Comparison of ENCODE assay signal across 8 cellular contexts in genomic region chr15:73873889-73874511, GRCh38. TPM values are rescaled to one million over a fixed set of nuclear protein-coding genes. Genes with fewer than 3 reads are reported as not detected.
DNase-seq lines count a peak whose midpoint lies in the region; ATAC-seq, FAIRE-seq and TF ChIP-seq lines count a peak whose summit lies in the region.

No MANE protein-coding gene starts in this region.

- FAIRE-seq in GM19239 (lab: Jason Lieb, UNC), result peak; percentile 80

- POLR2A ChIA-PET in CD4-positive, alpha-beta memory T cell (lab: Charles Lee; ENCODE audit: partially characterized antibody), result no interaction called here

- H3K27me3 Mint-ChIP-seq in CD4-positive, alpha-beta memory T cell, result peaks cover 31 to 33% of the 10 kb centered on the region in 2 donors

- no peaks in the 10 kb centered on the region for H3K9me3 ChIP-seq in CD4-positive, alpha-beta memory T cell (ENCODE audit: control insufficient read depth in 1 of 2, low read length in 2 of 2)
- H3K9me3 ChIP-seq in uterus, result no peaks in the 10 kb centered on the region

- no peak overlapping the region for H3K4me3 Mint-ChIP-seq in CD4-positive, alpha-beta memory T cell

- CTCF ChIA-PET in CD4-positive, alpha-beta memory T cell (lab: Charles Lee; ENCODE audit: partially characterized antibody), result interaction anchor here (0.8 to 6.9 kb wide), 19 partner anchors 8 to 100 kb away, joined by 3 to 85 read pairs (median 4); no protein-coding TSS in a partner anchor

- TF ChIP-seq POLR2A in uterus (IDR thresholded peaks at IDR 0.05) (no peak), GM18505 (IDR thresholded peaks at IDR 0.05; ENCODE audit: borderline replicate concordance, extremely low read depth, insufficient read depth, insufficient read length) (no peak)

- no peak overlapping the region for H3K27ac Mint-ChIP-seq in CD4-positive, alpha-beta memory T cell

- H3K36me3 ChIP-seq in CD4-positive, alpha-beta memory T cell (ENCODE audit: insufficient read depth, low read length), result no peaks in the 10 kb centered on the region
- H3K36me3 ChIP-seq in uterus, result no peaks in the 10 kb centered on the region

- intact Hi-C loops in CD4-positive, alpha-beta memory T cell (cut with micrococcal nuclease), result loop anchor here (1.0 to 2.0 kb wide), 3 partner anchors 34 to 90 kb away; no protein-coding TSS in a partner anchor
- intact Hi-C loops in uterus (cut with DNase I; ENCODE audit: low total_unique reads), result no loop called here

- no peaks in the 10 kb centered on the region for H3K9me3 Mint-ChIP-seq in CD4-positive, alpha-beta memory T cell

- H3K4me1 Mint-ChIP-seq in CD4-positive, alpha-beta memory T cell, result no peaks in the 10 kb centered on the region

- H3K36me3 Mint-ChIP-seq in CD4-positive, alpha-beta memory T cell, result no peaks in the 10 kb centered on the region

- peak in 4 of 5 donors; percentile 44 to 50 (median 46) for DNase-seq in CD4-positive, alpha-beta memory T cell
- DNase-seq in GM19239 (ENCODE audit: insufficient read length, low spot score), result peak; percentile 25
- peak; percentile 4 to 30 for DNase-seq in NOMO-1 (lab: John Stamatoyannopoulos, UW; ENCODE audit: unreplicated experiment in 2 of 2)
- DNase-seq in astrocyte of the hippocampus (ENCODE audit: low read depth, low spot score), result peak; percentile 77
- peak; percentile 66 for DNase-seq in left kidney (ENCODE audit: low read depth, low spot score)
- DNase-seq in uterus, result no peak

- no peak overlapping the region for H3K4me3 ChIP-seq in CD4-positive, alpha-beta memory T cell (ENCODE audit: low read length in 2 of 2)
- H3K4me3 ChIP-seq in uterus, result no peak overlapping the region

- H3K27me3 ChIP-seq in CD4-positive, alpha-beta memory T cell (ENCODE audit: insufficient read depth, low read length), result peaks cover 5% of the 10 kb centered on the region
- no peaks in the 10 kb centered on the region for H3K27me3 ChIP-seq in uterus

- H3K27ac ChIP-seq in CD4-positive, alpha-beta memory T cell (ENCODE audit: low read depth, low read length), result no peak overlapping the region
- no peak overlapping the region for H3K27ac ChIP-seq in uterus

- ATAC-seq in GM18511 (IDR thresholded peaks at IDR 0.05; ENCODE audit: unreplicated experiment), result no peak
- ATAC-seq in GM18505 (IDR thresholded peaks at IDR 0.05; ENCODE audit: unreplicated experiment), result no peak

- no peaks in the 10 kb centered on the region for H3K4me1 ChIP-seq in CD4-positive, alpha-beta memory T cell (ENCODE audit: insufficient read depth, low read length)
- no peaks in the 10 kb centered on the region for H3K4me1 ChIP-seq in uterus

- TF ChIP-seq CTCF in uterus (IDR thresholded peaks at IDR 0.05), result peak; percentile 23 to 55 (median 41)

RNA-seq across cellular contexts. Expression of gene TBC1D21, which starts 0.6 kb away (rescaled TPM):
- not detected for total RNA-seq in CD4-positive, alpha-beta memory T cell
- not detected for polyA plus RNA-seq in CD4-positive, alpha-beta memory T cell
- not detected for total RNA-seq in uterus

RNA-seq across cellular contexts. Expression of gene LOXL1, which starts 52.3 kb away (rescaled TPM):
- 1 to 10 TPM; 1.6 to 2.1 TPM for total RNA-seq in CD4-positive, alpha-beta memory T cell
- 10 to 100 TPM in 1 of 2 donors, 1 to 10 TPM in 1; 6.4 to 13.1 TPM for polyA plus RNA-seq in CD4-positive, alpha-beta memory T cell
- total RNA-seq in uterus, result 10 to 100 TPM; 19.4 to 68.4 (median 33.1) TPM

Comparison
In these comparisons a context has a peak if more than half of its experiments do, and no peak if none do; other contexts are left out.
1. DNase-seq: peak in CD4-positive, alpha-beta memory T cell (4 of 5), GM19239 (single experiment), NOMO-1 (2 of 2), astrocyte of the hippocampus (single experiment) and left kidney (single experiment); none in uterus (0 of 2).
2. RNA of gene LOXL1, which starts 52.3 kb away (total RNA-seq): 19.4 to 68.4 TPM in uterus; 1.6 to 2.1 TPM in CD4-positive, alpha-beta memory T cell; every median in the first group is over 4 times any median in the second.